10 cellular contexts compared by ENCODE assay signal in genomic region chr17:29640413-29640812, GRCh38. TPM values are rescaled to one million over a fixed set of nuclear protein-coding genes. Genes with fewer than 3 reads are reported as not detected.
A peak's percentile ranks its signal among the peaks of the same experiment; 100 is the strongest.
DNase-seq lines count a peak whose midpoint lies in the region; ATAC-seq and TF ChIP-seq lines count a peak whose summit lies in the region.
"Had no signal": no experiment of that assay in that cellular context is flagged by ENCODE, and none has a peak within 500 bp of the region (broad histone marks: within the 10 kb centered on the region; RNA-seq: fewer than 3 reads in every experiment).

No MANE protein-coding gene starts in this region.

- no peaks in the 10 kb centered on the region for H3K9me2 ChIP-seq in GM23248 (ENCODE audit: insufficient read depth)

- H3K36me3 ChIP-seq in GM23248 (ENCODE audit: low read depth) (no peaks in the 10 kb centered on the region), cardiac muscle cell (peaks cover 16% of the 10 kb centered on the region), BE2C (peaks cover 7% of the 10 kb centered on the region)

- peaks cover 10% of the 10 kb centered on the region for H3K4me1 Mint-ChIP-seq in activated T-helper 17 cell treated with anti-CD3 and anti-CD28 coated beads, Interleukin-2, amount 50 U/mL, for 72 hours
- peaks cover 28 to 47% of the 10 kb centered on the region in 2 donors for H3K4me1 Mint-ChIP-seq in stimulated activated naive B cell treated with anti-CD40 and anti-IgM and Interleukin-4, amounts not matched to agents 10 μg/mL and 1 μg/mL and 100 μg/mL, for 72 hours

- H3K9me3 ChIP-seq in GM23248 (ENCODE audit: low read depth), result no peaks in the 10 kb centered on the region
- no peaks in the 10 kb centered on the region for H3K9me3 ChIP-seq in cardiac muscle cell (ENCODE audit: low read depth)
- no peaks in the 10 kb centered on the region for H3K9me3 ChIP-seq in BE2C
- H3K9me3 ChIP-seq: thoracic aorta had no signal

- peaks cover 36% of the 10 kb centered on the region for H3F3A ChIP-seq in GM23248 (ENCODE audit: insufficient read depth)

- peak overlapping the region; percentile 18; the same call in 1 of the 2 replicates for H3K4me3 ChIP-seq in GM23248
- no peak overlapping the region for H3K4me3 ChIP-seq in cardiac muscle cell
- no peak overlapping the region for H3K4me3 ChIP-seq in BE2C (ENCODE audit: low read depth, low read length)

- H3K9ac ChIP-seq in GM23248, result peak overlapping the region; percentile 63

- H3K36me3 Mint-ChIP-seq in activated T-helper 17 cell treated with anti-CD3 and anti-CD28 coated beads, Interleukin-2, amount 50 U/mL, for 72 hours (ENCODE audit: low read depth), result peaks cover 52% of the 10 kb centered on the region
- H3K36me3 Mint-ChIP-seq in stimulated activated naive B cell treated with anti-CD40 and anti-IgM and Interleukin-4, amounts not matched to agents 10 μg/mL and 1 μg/mL and 100 μg/mL, for 72 hours, result peaks cover 21 to 39% of the 10 kb centered on the region in 2 donors

- H3K27ac Mint-ChIP-seq in activated T-helper 17 cell treated with anti-CD3 and anti-CD28 coated beads, Interleukin-2, amount 50 U/mL, for 72 hours, result peak overlapping the region; percentile 83
- peak overlapping the region; percentile 43 for H3K27ac Mint-ChIP-seq in stimulated activated naive B cell treated with anti-CD40 and anti-IgM and Interleukin-4, amounts not matched to agents 10 μg/mL and 1 μg/mL and 100 μg/mL, for 72 hours

- H3K27me3 ChIP-seq in GM23248 (replicated peaks; ENCODE audit: insufficient read depth), result no peaks in the 10 kb centered on the region
- H3K27me3 ChIP-seq in cardiac muscle cell, result no peaks in the 10 kb centered on the region
- no peaks in the 10 kb centered on the region for H3K27me3 ChIP-seq in BE2C

- no peak for ATAC-seq in activated T-helper 17 cell treated with anti-CD3 and anti-CD28 coated beads, Interleukin-2, amount 50 U/mL, for 72 hours (replicated peaks)
- no peak for ATAC-seq in stimulated activated naive B cell treated with anti-CD40 and anti-IgM and Interleukin-4, amounts not matched to agents 10 μg/mL and 1 μg/mL and 100 μg/mL, for 72 hours (replicated peaks)
- ATAC-seq in GM21526 (IDR thresholded peaks at IDR 0.05; ENCODE audit: low FRiP score, unreplicated experiment), result no peak

- no peak overlapping the region for H3K4me3 Mint-ChIP-seq in activated T-helper 17 cell treated with anti-CD3 and anti-CD28 coated beads, Interleukin-2, amount 50 U/mL, for 72 hours
- H3K4me3 Mint-ChIP-seq in stimulated activated naive B cell treated with anti-CD40 and anti-IgM and Interleukin-4, amounts not matched to agents 10 μg/mL and 1 μg/mL and 100 μg/mL, for 72 hours, result peak overlapping the region in 1 of 2 donors; percentile 4
- H3K4me3 Mint-ChIP-seq: central memory CD8-positive, alpha-beta T cell had no signal

- peak overlapping the region; percentile 37 for H2AFZ ChIP-seq in GM23248

- no peak for TF ChIP-seq CTCF in cardiac muscle cell (IDR thresholded peaks at IDR 0.05; ENCODE audit: low read depth, low read length)
- TF ChIP-seq CTCF in BE2C (IDR thresholded peaks at IDR 0.05; ENCODE audit: low read depth, low read length), result no peak

- H3K4me2 ChIP-seq in GM23248 (ENCODE audit: unreplicated experiment), result peak overlapping the region; percentile 69

- DNase-seq in GM23248, result peak; percentile 74
- peak in 1 of 2 donors; percentile 57 for DNase-seq in cardiac muscle cell (ENCODE audit: low read depth in 1 of 2, low spot score in 1 of 2)
- no peak for DNase-seq in stimulated activated naive B cell treated with anti-CD40 and anti-IgM and Interleukin-4, amounts not matched to agents 10 μg/mL and 1 μg/mL and 100 μg/mL, for 72 hours
- DNase-seq in BE2C, result no peak
- DNase-seq in H4 (ENCODE audit: low spot score), result no peak
- no peak for DNase-seq in ecto neural progenitor cell (ENCODE audit: low spot score)

- 0 to 6% methylated on average over 2 of the region's 2 CpGs for WGBS in GM23248 (ENCODE audit: low coverage in 1 of 2, low lambda C conversion rate in 2 of 2, missing lambda C conversion rate in 2 of 2), 2 experiments

- no peaks in the 10 kb centered on the region for H3K79me2 ChIP-seq in GM23248 (ENCODE audit: insufficient read depth)

- H3K4me1 ChIP-seq in GM23248 (ENCODE audit: insufficient read depth) (peaks cover 35% of the 10 kb centered on the region), cardiac muscle cell (ENCODE audit: low read depth) (peaks cover 32% of the 10 kb centered on the region), BE2C (peaks cover 20% of the 10 kb centered on the region)

- H3K27ac ChIP-seq in GM23248 (peak overlapping the region; percentile 78), cardiac muscle cell (peak overlapping the region; percentile 56)

- in situ Hi-C loops in GM23248 (cut with MboI), result loop anchor here (10.0 kb wide), 2 partner anchors 134 to 294 kb away; partner anchors contain the start of gene SSH2

- no peaks in the 10 kb centered on the region for H4K20me1 ChIP-seq in GM23248 (ENCODE audit: insufficient read depth)

- H3K9me3 Mint-ChIP-seq in activated T-helper 17 cell treated with anti-CD3 and anti-CD28 coated beads, Interleukin-2, amount 50 U/mL, for 72 hours, result no peaks in the 10 kb centered on the region
- no peaks in the 10 kb centered on the region for H3K9me3 Mint-ChIP-seq in stimulated activated naive B cell treated with anti-CD40 and anti-IgM and Interleukin-4, amounts not matched to agents 10 μg/mL and 1 μg/mL and 100 μg/mL, for 72 hours
- H3K9me3 Mint-ChIP-seq: central memory CD8-positive, alpha-beta T cell had no signal

- no peaks in the 10 kb centered on the region for H3K27me3 Mint-ChIP-seq in activated T-helper 17 cell treated with anti-CD3 and anti-CD28 coated beads, Interleukin-2, amount 50 U/mL, for 72 hours
- H3K27me3 Mint-ChIP-seq in stimulated activated naive B cell treated with anti-CD40 and anti-IgM and Interleukin-4, amounts not matched to agents 10 μg/mL and 1 μg/mL and 100 μg/mL, for 72 hours, result no peaks in the 10 kb centered on the region
- H3K27me3 Mint-ChIP-seq: central memory CD8-positive, alpha-beta T cell had no signal

RNA-seq across cellular contexts. Expression of gene CORO6, which starts 17.7 kb away (rescaled TPM):
- 4.2 and 6.5 TPM in 2 replicates for total RNA-seq in GM23248 (2014; rRNA removed; shearing (Covaris generic))
- polyA plus RNA-seq in GM23248 (2016; fragmentation: Nextera tagmentation; extraction: Ambion mirVana), result 3.7 and 4.0 TPM in 2 replicates
- 10 to 100 TPM in 1 of 2 donors, 1 to 10 TPM in 1; 2.5 to 12.0 TPM for total RNA-seq in activated T-helper 17 cell treated with anti-CD3 and anti-CD28 coated beads, Interleukin-2, amount 50 U/mL, for 72 hours
- 127 and 243 TPM in 2 replicates for total RNA-seq in cardiac muscle cell
- 163 and 255 TPM in 2 replicates for polyA plus RNA-seq in cardiac muscle cell
- polyA plus RNA-seq in BE2C (2012; ENCODE audit: insufficient read depth, insufficient read length, low read depth), result 7.5 TPM
- total RNA-seq in H4 (2014; rRNA removed; shearing (Covaris generic)), result 0.14 and 1.2 TPM in 2 replicates

RNA-seq across cellular contexts. Expression of gene ANKRD13B, which starts 47.5 kb away (rescaled TPM):
- 9.4 and 26.8 TPM in 2 replicates for total RNA-seq in GM23248 (2014; rRNA removed; shearing (Covaris generic))
- polyA plus RNA-seq in GM23248 (2016; fragmentation: Nextera tagmentation; extraction: Ambion mirVana) (1.3 and 1.7 TPM in 2 replicates), cardiac muscle cell (6.3 and 7.4 TPM in 2 replicates)
- total RNA-seq in activated T-helper 17 cell treated with anti-CD3 and anti-CD28 coated beads, Interleukin-2, amount 50 U/mL, for 72 hours, result 10 to 100 TPM; 10.4 to 27.7 TPM
- 7.5 and 12.7 TPM in 2 replicates for total RNA-seq in cardiac muscle cell
- polyA plus RNA-seq in BE2C (2012; ENCODE audit: insufficient read depth, insufficient read length, low read depth), result 84.2 TPM
- 2.9 and 3.8 TPM in 2 replicates for total RNA-seq in H4 (2014; rRNA removed; shearing (Covaris generic))

RNA-seq across cellular contexts. Expression of gene GIT1, which starts 51.0 kb away (rescaled TPM):
- total RNA-seq in GM23248 (2014; rRNA removed; shearing (Covaris generic)), result 17.1 and 19.5 TPM in 2 replicates
- polyA plus RNA-seq in GM23248 (2016; fragmentation: Nextera tagmentation; extraction: Ambion mirVana) (4.4 and 6.0 TPM in 2 replicates), cardiac muscle cell (37.5 and 50.5 TPM in 2 replicates)
- total RNA-seq in activated T-helper 17 cell treated with anti-CD3 and anti-CD28 coated beads, Interleukin-2, amount 50 U/mL, for 72 hours, result 10 to 100 TPM; 52.4 to 65.7 TPM
- 35.5 and 52.1 TPM in 2 replicates for total RNA-seq in cardiac muscle cell
- polyA plus RNA-seq in BE2C (2012; ENCODE audit: insufficient read depth, insufficient read length, low read depth), result 48.9 TPM
- 10.8 and 11.7 TPM in 2 replicates for total RNA-seq in H4 (2014; rRNA removed; shearing (Covaris generic))
